ENCODE assay signal across 2 cellular contexts in the genomic region with DNA sequence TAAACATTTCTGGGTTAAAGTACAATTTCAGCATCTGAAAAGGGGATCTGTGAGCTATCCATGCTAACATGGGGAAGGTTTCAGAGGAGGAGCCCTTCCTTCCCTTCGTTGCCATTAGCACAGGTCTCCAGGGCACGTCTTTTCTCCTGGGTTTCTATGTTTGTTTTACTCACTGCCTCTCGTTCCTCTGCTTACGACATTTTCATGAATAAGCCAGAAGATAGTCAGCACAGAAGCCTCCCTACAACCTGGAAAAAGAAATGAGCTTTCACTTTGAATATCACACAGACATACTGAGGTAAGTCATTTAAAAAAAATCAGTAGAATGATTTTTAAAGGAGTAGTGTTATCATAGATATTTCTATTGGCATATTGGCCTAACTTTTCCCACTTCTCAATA.
TF ChIP-seq lines count a peak whose summit lies in the region.

No MANE protein-coding gene starts in this region.

TF ChIP-seq in liver, 16 proteins besides CTCF, POLR2A, EP300 and RAD21 (continued from another document):
- TF ChIP-seq YY1 (IDR thresholded peaks at IDR 0.05) (no peak), GABPA (IDR thresholded peaks at IDR 0.05 in 1 of 2, conservative IDR thresholded peaks at IDR 0.05 in 1 of 2) (no peak), RXRA (IDR thresholded peaks at IDR 0.05) (no peak)
- TF ChIP-seq, protein P1, sequence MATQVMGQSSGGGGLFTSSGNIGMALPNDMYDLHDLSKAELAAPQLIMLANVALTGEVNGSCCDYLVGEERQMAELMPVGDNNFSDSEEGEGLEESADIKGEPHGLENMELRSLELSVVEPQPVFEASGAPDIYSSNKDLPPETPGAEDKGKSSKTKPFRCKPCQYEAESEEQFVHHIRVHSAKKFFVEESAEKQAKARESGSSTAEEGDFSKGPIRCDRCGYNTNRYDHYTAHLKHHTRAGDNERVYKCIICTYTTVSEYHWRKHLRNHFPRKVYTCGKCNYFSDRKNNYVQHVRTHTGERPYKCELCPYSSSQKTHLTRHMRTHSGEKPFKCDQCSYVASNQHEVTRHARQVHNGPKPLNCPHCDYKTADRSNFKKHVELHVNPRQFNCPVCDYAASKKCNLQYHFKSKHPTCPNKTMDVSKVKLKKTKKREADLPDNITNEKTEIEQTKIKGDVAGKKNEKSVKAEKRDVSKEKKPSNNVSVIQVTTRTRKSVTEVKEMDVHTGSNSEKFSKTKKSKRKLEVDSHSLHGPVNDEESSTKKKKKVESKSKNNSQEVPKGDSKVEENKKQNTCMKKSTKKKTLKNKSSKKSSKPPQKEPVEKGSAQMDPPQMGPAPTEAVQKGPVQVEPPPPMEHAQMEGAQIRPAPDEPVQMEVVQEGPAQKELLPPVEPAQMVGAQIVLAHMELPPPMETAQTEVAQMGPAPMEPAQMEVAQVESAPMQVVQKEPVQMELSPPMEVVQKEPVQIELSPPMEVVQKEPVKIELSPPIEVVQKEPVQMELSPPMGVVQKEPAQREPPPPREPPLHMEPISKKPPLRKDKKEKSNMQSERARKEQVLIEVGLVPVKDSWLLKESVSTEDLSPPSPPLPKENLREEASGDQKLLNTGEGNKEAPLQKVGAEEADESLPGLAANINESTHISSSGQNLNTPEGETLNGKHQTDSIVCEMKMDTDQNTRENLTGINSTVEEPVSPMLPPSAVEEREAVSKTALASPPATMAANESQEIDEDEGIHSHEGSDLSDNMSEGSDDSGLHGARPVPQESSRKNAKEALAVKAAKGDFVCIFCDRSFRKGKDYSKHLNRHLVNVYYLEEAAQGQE (IDR thresholded peaks at IDR 0.05): no peak

TF ChIP-seq in GM23338, 12 proteins besides CTCF, POLR2A, EP300 and RAD21:
- TF ChIP-seq, protein P2, sequence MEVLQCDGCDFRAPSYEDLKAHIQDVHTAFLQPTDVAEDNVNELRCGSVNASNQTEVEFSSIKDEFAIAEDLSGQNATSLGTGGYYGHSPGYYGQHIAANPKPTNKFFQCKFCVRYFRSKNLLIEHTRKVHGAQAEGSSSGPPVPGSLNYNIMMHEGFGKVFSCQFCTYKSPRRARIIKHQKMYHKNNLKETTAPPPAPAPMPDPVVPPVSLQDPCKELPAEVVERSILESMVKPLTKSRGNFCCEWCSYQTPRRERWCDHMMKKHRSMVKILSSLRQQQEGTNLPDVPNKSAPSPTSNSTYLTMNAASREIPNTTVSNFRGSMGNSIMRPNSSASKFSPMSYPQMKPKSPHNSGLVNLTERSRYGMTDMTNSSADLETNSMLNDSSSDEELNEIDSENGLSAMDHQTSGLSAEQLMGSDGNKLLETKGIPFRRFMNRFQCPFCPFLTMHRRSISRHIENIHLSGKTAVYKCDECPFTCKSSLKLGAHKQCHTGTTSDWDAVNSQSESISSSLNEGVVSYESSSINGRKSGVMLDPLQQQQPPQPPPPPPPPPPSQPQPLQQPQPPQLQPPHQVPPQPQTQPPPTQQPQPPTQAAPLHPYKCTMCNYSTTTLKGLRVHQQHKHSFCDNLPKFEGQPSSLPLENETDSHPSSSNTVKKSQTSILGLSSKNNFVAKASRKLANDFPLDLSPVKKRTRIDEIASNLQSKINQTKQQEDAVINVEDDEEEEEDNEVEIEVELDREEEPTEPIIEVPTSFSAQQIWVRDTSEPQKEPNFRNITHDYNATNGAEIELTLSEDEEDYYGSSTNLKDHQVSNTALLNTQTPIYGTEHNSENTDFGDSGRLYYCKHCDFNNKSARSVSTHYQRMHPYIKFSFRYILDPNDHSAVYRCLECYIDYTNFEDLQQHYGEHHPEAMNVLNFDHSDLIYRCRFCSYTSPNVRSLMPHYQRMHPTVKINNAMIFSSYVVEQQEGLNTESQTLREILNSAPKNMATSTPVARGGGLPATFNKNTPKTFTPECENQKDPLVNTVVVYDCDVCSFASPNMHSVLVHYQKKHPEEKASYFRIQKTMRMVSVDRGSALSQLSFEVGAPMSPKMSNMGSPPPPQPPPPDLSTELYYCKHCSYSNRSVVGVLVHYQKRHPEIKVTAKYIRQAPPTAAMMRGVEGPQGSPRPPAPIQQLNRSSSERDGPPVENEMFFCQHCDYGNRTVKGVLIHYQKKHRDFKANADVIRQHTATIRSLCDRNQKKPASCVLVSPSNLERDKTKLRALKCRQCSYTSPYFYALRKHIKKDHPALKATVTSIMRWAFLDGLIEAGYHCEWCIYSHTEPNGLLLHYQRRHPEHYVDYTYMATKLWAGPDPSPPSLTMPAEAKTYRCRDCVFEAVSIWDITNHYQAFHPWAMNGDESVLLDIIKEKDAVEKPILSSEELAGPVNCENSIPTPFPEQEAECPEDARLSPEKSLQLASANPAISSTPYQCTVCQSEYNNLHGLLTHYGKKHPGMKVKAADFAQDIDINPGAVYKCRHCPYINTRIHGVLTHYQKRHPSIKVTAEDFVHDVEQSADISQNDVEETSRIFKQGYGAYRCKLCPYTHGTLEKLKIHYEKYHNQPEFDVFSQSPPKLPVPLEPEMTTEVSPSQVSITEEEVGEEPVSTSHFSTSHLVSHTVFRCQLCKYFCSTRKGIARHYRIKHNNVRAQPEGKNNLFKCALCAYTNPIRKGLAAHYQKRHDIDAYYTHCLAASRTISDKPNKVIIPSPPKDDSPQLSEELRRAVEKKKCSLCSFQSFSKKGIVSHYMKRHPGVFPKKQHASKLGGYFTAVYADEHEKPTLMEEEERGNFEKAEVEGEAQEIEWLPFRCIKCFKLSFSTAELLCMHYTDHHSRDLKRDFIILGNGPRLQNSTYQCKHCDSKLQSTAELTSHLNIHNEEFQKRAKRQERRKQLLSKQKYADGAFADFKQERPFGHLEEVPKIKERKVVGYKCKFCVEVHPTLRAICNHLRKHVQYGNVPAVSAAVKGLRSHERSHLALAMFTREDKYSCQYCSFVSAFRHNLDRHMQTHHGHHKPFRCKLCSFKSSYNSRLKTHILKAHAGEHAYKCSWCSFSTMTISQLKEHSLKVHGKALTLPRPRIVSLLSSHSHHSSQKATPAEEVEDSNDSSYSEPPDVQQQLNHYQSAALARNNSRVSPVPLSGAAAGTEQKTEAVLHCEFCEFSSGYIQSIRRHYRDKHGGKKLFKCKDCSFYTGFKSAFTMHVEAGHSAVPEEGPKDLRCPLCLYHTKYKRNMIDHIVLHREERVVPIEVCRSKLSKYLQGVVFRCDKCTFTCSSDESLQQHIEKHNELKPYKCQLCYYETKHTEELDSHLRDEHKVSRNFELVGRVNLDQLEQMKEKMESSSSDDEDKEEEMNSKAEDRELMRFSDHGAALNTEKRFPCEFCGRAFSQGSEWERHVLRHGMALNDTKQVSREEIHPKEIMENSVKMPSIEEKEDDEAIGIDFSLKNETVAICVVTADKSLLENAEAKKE (CRISPR knock-in tag; IDR thresholded peaks at IDR 0.05): no peak
- TF ChIP-seq, protein P1 (IDR thresholded peaks at IDR 0.05; ENCODE audit: unreplicated experiment): no peak
- TF ChIP-seq CREB1 (CRISPR knock-in tag; IDR thresholded peaks at IDR 0.05; ENCODE audit: low read depth) (no peak), NANOG (IDR thresholded peaks at IDR 0.05; ENCODE audit: borderline replicate concordance) (no peak)
